In genomic region chr17:9356488-9356911, GRCh38 we compare ENCODE assay signal across 10 cellular contexts.
DNase-seq lines count a peak whose midpoint lies in the region; ATAC-seq lines count a peak whose summit lies in the region.
"Had no signal": no experiment of that assay in that cellular context is flagged by ENCODE, and none has a peak within 500 bp of the region (broad histone marks: within the 10 kb centered on the region; RNA-seq: fewer than 3 reads in every experiment).

No MANE protein-coding gene starts in this region.

- no peak for ATAC-seq in GM18873 (IDR thresholded peaks at IDR 0.05; ENCODE audit: low FRiP score, unreplicated experiment)
- ATAC-seq in HG02973 (IDR thresholded peaks at IDR 0.05; ENCODE audit: unreplicated experiment): no peak
- no peak for ATAC-seq in GM19397 (IDR thresholded peaks at IDR 0.05; ENCODE audit: unreplicated experiment)

- peak in 9 of 14 donors; percentile 16 to 73 (median 45) for DNase-seq in C1 segment of cervical spinal cord (lab: John Stamatoyannopoulos, UW)
- peak; percentile 88 for DNase-seq in MV-4-11 (lab: John Stamatoyannopoulos, UW)
- DNase-seq in cerebellar cortex (ENCODE audit: low spot score): peak; percentile 36
- peak; percentile 51 for DNase-seq in midbrain (lab: John Stamatoyannopoulos, UW)
- DNase-seq in stimulated activated CD4-positive, alpha-beta T cell treated with anti-CD3 and anti-CD28 coated beads, Interleukin-2, amount 100 ng/mL, for 24 hours: no peak
- DNase-seq: activated naive CD4-positive, alpha-beta T cell treated with anti-CD3 and anti-CD28 coated beads, Interleukin-2, amount 50 U/mL, for 16 hours; foreskin melanocyte had no signal

Comparison
In these comparisons a context has a peak if more than half of its experiments do, and no peak if none do; other contexts are left out.
1. DNase-seq: peak in C1 segment of cervical spinal cord (9 of 14), MV-4-11 (single experiment), cerebellar cortex (single experiment) and midbrain (single experiment); none in stimulated activated CD4-positive, alpha-beta T cell treated with anti-CD3 and anti-CD28 coated beads, Interleukin-2, amount 100 ng/mL, for 24 hours (0 of 2).